In the genomic region with DNA sequence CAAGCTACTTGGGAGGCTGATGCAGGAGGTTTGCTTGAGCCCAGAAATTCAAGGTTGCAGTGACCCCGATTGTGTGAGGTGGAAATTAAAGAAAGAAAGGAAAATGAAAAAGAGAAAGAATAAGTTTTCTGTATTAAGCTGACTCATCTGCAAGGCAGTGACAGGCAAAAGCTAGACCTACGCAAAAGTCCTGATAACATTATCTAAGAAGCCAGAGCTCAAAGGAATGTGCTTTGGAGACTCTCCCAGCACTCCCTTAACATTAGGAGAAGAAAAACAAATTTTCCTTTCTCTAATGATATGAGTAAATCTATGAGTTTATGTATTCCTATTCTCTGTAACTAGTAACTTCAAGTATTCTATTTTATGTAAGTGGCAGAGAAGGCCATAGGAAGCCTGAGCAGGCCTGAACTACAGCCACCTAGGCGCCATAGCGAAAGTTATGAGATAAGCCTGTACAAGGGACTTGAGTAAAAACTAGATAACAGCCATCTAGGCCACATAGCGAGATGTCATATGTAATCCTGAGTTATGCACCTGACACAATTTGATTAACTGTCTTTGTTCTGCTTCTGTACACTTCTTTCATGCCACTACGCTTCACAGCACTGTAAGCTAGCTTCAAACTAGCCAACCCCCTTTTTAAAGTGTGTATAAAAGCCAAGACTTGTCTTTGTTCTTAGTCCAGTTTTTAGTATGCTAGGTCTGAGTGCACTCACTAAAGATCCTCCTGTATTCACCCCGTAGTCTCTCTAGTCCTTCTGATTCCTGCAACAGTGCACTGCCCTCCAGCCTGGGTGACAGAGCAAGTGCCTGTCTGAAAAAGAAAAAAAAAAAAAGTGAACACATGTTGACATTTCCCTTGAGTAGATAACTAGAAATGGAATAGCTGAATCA, we compare ENCODE assay signal across 1 cellular context.
A peak's percentile ranks its signal among the peaks of the same experiment; 100 is the strongest.
TF ChIP-seq lines count a peak whose summit lies in the region.

No MANE protein-coding gene starts in this region.

TF ChIP-seq in K562, 482 proteins besides CTCF, POLR2A, EP300 and RAD21 (continued from another document and continues in another):
- TF ChIP-seq, protein P1, sequence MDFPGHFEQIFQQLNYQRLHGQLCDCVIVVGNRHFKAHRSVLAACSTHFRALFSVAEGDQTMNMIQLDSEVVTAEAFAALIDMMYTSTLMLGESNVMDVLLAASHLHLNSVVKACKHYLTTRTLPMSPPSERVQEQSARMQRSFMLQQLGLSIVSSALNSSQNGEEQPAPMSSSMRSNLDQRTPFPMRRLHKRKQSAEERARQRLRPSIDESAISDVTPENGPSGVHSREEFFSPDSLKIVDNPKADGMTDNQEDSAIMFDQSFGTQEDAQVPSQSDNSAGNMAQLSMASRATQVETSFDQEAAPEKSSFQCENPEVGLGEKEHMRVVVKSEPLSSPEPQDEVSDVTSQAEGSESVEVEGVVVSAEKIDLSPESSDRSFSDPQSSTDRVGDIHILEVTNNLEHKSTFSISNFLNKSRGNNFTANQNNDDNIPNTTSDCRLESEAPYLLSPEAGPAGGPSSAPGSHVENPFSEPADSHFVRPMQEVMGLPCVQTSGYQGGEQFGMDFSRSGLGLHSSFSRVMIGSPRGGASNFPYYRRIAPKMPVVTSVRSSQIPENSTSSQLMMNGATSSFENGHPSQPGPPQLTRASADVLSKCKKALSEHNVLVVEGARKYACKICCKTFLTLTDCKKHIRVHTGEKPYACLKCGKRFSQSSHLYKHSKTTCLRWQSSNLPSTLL (IDR thresholded peaks at IDR 0.05), result no peak
- no peak for TF ChIP-seq GATAD2B (IDR thresholded peaks at IDR 0.05; ENCODE audit: borderline replicate concordance)
- peak in 1 of 2 experiments; percentile 64; a peak in 1 of 4 replicates for TF ChIP-seq TEAD1 (CRISPR knock-in tag; IDR thresholded peaks at IDR 0.05)
- TF ChIP-seq, protein P2, sequence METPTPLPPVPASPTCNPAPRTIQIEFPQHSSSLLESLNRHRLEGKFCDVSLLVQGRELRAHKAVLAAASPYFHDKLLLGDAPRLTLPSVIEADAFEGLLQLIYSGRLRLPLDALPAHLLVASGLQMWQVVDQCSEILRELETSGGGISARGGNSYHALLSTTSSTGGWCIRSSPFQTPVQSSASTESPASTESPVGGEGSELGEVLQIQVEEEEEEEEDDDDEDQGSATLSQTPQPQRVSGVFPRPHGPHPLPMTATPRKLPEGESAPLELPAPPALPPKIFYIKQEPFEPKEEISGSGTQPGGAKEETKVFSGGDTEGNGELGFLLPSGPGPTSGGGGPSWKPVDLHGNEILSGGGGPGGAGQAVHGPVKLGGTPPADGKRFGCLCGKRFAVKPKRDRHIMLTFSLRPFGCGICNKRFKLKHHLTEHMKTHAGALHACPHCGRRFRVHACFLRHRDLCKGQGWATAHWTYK (CRISPR knock-in tag; IDR thresholded peaks at IDR 0.05), result no peak
- TF ChIP-seq GTF2F1 (IDR thresholded peaks at IDR 0.05; ENCODE audit: low read depth, low read length), result no peak
- TF ChIP-seq BCOR (IDR thresholded peaks at IDR 0.05), result no peak
- TF ChIP-seq L3MBTL2 (IDR thresholded peaks at IDR 0.05), result no peak
- TF ChIP-seq TAL1 (IDR thresholded peaks at IDR 0.05), result peak; percentile 83
- TF ChIP-seq RUNX1 (IDR thresholded peaks at IDR 0.05; ENCODE audit: low read depth), result no peak
- no peak for TF ChIP-seq PML (IDR thresholded peaks at IDR 0.05; ENCODE audit: low read length)
- TF ChIP-seq HOXB6 (CRISPR knock-in tag; IDR thresholded peaks at IDR 0.05; ENCODE audit: borderline replicate concordance), result no peak
- TF ChIP-seq GATA2 (CRISPR knock-in tag; IDR thresholded peaks at IDR 0.05), result no peak
- TF ChIP-seq SMAD1 (IDR thresholded peaks at IDR 0.05; ENCODE audit: low read depth, low read length, partially characterized antibody), result no peak
- TF ChIP-seq ZNF263 (CRISPR knock-in tag; IDR thresholded peaks at IDR 0.05; ENCODE audit: borderline replicate concordance), result no peak
- TF ChIP-seq NCOA4 (IDR thresholded peaks at IDR 0.05; ENCODE audit: partially characterized antibody), result no peak
- TF ChIP-seq, protein P3, sequence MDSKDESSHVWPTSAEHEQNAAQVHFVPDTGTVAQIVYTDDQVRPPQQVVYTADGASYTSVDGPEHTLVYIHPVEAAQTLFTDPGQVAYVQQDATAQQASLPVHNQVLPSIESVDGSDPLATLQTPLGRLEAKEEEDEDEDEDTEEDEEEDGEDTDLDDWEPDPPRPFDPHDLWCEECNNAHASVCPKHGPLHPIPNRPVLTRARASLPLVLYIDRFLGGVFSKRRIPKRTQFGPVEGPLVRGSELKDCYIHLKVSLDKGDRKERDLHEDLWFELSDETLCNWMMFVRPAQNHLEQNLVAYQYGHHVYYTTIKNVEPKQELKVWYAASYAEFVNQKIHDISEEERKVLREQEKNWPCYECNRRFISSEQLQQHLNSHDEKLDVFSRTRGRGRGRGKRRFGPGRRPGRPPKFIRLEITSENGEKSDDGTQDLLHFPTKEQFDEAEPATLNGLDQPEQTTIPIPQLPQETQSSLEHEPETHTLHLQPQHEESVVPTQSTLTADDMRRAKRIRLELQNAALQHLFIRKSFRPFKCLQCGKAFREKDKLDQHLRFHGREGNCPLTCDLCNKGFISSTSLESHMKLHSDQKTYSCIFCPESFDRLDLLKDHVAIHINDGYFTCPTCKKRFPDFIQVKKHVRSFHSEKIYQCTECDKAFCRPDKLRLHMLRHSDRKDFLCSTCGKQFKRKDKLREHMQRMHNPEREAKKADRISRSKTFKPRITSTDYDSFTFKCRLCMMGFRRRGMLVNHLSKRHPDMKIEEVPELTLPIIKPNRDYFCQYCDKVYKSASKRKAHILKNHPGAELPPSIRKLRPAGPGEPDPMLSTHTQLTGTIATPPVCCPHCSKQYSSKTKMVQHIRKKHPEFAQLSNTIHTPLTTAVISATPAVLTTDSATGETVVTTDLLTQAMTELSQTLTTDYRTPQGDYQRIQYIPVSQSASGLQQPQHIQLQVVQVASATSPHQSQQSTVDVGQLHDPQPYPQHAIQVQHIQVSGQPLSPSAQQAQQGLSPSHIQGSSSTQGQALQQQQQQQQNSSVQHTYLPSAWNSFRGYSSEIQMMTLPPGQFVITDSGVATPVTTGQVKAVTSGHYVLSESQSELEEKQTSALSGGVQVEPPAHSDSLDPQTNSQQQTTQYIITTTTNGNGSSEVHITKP (IDR thresholded peaks at IDR 0.05; ENCODE audit: partially characterized antibody), result no peak
- TF ChIP-seq ZNF699 (CRISPR knock-in tag; IDR thresholded peaks at IDR 0.05; ENCODE audit: insufficient replicate concordance), result no peak
- TF ChIP-seq SETDB1 (IDR thresholded peaks at IDR 0.05; ENCODE audit: low read length), result no peak
- peak; percentile 80 for TF ChIP-seq ZEB2 (IDR thresholded peaks at IDR 0.05)
- TF ChIP-seq, protein P4, sequence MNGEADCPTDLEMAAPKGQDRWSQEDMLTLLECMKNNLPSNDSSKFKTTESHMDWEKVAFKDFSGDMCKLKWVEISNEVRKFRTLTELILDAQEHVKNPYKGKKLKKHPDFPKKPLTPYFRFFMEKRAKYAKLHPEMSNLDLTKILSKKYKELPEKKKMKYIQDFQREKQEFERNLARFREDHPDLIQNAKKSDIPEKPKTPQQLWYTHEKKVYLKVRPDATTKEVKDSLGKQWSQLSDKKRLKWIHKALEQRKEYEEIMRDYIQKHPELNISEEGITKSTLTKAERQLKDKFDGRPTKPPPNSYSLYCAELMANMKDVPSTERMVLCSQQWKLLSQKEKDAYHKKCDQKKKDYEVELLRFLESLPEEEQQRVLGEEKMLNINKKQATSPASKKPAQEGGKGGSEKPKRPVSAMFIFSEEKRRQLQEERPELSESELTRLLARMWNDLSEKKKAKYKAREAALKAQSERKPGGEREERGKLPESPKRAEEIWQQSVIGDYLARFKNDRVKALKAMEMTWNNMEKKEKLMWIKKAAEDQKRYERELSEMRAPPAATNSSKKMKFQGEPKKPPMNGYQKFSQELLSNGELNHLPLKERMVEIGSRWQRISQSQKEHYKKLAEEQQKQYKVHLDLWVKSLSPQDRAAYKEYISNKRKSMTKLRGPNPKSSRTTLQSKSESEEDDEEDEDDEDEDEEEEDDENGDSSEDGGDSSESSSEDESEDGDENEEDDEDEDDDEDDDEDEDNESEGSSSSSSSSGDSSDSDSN (IDR thresholded peaks at IDR 0.05; ENCODE audit: borderline replicate concordance in 1 of 2, low read depth in 2 of 2, low read length in 2 of 2), result no peak
- no peak for TF ChIP-seq NEUROD1 (IDR thresholded peaks at IDR 0.05; ENCODE audit: borderline replicate concordance, low read depth, low read length, partially characterized antibody)
- no peak for TF ChIP-seq JUN (IDR thresholded peaks at IDR 0.05; ENCODE audit: borderline replicate concordance, low read depth, low read length)
- no peak for TF ChIP-seq JUN (CRISPR knock-in tag; IDR thresholded peaks at IDR 0.05; ENCODE audit: borderline replicate concordance)
- TF ChIP-seq, protein P5, sequence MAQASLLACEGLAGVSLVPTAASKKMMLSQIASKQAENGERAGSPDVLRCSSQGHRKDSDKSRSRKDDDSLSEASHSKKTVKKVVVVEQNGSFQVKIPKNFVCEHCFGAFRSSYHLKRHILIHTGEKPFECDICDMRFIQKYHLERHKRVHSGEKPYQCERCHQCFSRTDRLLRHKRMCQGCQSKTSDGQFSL (CRISPR knock-in tag; IDR thresholded peaks at IDR 0.05), result no peak
- TF ChIP-seq, protein P5 (tag; IDR thresholded peaks at IDR 0.05), result no peak
- peak; percentile 62; the same call in 1 of the 2 replicates for TF ChIP-seq ZFX (CRISPR knock-in tag; IDR thresholded peaks at IDR 0.05)
- TF ChIP-seq PURB (CRISPR knock-in tag; IDR thresholded peaks at IDR 0.05; ENCODE audit: low read depth), result no peak
- no peak for TF ChIP-seq SAFB (IDR thresholded peaks at IDR 0.05; ENCODE audit: borderline replicate concordance, low read depth, low read length)
- no peak for TF ChIP-seq MTF1 (CRISPR knock-in tag; IDR thresholded peaks at IDR 0.05; ENCODE audit: borderline replicate concordance)
- TF ChIP-seq, protein P6, sequence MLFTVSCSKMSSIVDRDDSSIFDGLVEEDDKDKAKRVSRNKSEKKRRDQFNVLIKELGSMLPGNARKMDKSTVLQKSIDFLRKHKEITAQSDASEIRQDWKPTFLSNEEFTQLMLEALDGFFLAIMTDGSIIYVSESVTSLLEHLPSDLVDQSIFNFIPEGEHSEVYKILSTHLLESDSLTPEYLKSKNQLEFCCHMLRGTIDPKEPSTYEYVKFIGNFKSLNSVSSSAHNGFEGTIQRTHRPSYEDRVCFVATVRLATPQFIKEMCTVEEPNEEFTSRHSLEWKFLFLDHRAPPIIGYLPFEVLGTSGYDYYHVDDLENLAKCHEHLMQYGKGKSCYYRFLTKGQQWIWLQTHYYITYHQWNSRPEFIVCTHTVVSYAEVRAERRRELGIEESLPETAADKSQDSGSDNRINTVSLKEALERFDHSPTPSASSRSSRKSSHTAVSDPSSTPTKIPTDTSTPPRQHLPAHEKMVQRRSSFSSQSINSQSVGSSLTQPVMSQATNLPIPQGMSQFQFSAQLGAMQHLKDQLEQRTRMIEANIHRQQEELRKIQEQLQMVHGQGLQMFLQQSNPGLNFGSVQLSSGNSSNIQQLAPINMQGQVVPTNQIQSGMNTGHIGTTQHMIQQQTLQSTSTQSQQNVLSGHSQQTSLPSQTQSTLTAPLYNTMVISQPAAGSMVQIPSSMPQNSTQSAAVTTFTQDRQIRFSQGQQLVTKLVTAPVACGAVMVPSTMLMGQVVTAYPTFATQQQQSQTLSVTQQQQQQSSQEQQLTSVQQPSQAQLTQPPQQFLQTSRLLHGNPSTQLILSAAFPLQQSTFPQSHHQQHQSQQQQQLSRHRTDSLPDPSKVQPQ (CRISPR knock-in tag; IDR thresholded peaks at IDR 0.05; ENCODE audit: borderline replicate concordance), result no peak
- TF ChIP-seq, protein P7, sequence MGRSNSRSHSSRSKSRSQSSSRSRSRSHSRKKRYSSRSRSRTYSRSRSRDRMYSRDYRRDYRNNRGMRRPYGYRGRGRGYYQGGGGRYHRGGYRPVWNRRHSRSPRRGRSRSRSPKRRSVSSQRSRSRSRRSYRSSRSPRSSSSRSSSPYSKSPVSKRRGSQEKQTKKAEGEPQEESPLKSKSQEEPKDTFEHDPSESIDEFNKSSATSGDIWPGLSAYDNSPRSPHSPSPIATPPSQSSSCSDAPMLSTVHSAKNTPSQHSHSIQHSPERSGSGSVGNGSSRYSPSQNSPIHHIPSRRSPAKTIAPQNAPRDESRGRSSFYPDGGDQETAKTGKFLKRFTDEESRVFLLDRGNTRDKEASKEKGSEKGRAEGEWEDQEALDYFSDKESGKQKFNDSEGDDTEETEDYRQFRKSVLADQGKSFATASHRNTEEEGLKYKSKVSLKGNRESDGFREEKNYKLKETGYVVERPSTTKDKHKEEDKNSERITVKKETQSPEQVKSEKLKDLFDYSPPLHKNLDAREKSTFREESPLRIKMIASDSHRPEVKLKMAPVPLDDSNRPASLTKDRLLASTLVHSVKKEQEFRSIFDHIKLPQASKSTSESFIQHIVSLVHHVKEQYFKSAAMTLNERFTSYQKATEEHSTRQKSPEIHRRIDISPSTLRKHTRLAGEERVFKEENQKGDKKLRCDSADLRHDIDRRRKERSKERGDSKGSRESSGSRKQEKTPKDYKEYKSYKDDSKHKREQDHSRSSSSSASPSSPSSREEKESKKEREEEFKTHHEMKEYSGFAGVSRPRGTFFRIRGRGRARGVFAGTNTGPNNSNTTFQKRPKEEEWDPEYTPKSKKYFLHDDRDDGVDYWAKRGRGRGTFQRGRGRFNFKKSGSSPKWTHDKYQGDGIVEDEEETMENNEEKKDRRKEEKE (IDR thresholded peaks at IDR 0.05; ENCODE audit: borderline replicate concordance in 1 of 2, control insufficient read depth in 1 of 2, low read depth in 2 of 2, low read length in 1 of 2), result 0 out of 4 replicates have a peak, but pooled peaks of 1 of the 2 experiments have one; percentile 21
- no peak for TF ChIP-seq ELF2 (CRISPR knock-in tag; IDR thresholded peaks at IDR 0.05)
- TF ChIP-seq HNRNPLL (IDR thresholded peaks at IDR 0.05; ENCODE audit: low read depth, low read length, poor library complexity, severe bottlenecking), result no peak
- TF ChIP-seq, protein P8, sequence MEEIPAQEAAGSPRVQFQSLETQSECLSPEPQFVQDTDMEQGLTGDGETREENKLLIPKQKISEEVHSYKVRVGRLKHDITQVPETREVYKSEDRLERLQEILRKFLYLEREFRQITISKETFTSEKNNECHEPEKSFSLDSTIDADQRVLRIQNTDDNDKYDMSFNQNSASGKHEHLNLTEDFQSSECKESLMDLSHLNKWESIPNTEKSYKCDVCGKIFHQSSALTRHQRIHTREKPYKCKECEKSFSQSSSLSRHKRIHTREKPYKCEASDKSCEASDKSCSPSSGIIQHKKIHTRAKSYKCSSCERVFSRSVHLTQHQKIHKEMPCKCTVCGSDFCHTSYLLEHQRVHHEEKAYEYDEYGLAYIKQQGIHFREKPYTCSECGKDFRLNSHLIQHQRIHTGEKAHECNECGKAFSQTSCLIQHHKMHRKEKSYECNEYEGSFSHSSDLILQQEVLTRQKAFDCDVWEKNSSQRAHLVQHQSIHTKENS (CRISPR knock-in tag; IDR thresholded peaks at IDR 0.05), result no peak
- no peak for TF ChIP-seq HNRNPH1 (optimal IDR thresholded peaks at IDR 0.05; ENCODE audit: low read depth, low read length)
- no peak for TF ChIP-seq POLR2H (tag; IDR thresholded peaks at IDR 0.05; ENCODE audit: low read depth)
- TF ChIP-seq PTTG1 (tag; IDR thresholded peaks at IDR 0.05; ENCODE audit: low read depth), result no peak
- no peak for TF ChIP-seq ZNF134 (CRISPR knock-in tag; conservative IDR thresholded peaks at IDR 0.05)
